13 cellular contexts compared by ENCODE assay signal in genomic region chr1:84700065-84700464, GRCh38. TPM values are rescaled to one million over a fixed set of nuclear protein-coding genes. Genes with fewer than 3 reads are reported as not detected.
DNase-seq lines count a peak whose midpoint lies in the region; ATAC-seq, FAIRE-seq and TF ChIP-seq lines count a peak whose summit lies in the region.
"Had no signal": no experiment of that assay in that cellular context is flagged by ENCODE, and none has a peak within 500 bp of the region (broad histone marks: within the 10 kb centered on the region; RNA-seq: fewer than 3 reads in every experiment).

No MANE protein-coding gene starts in this region.

- H3K27me3 ChIP-seq in right lobe of liver: no peaks in the 10 kb centered on the region
- H3K27me3 ChIP-seq in HepG2 (ENCODE audit: control insufficient read depth in 1 of 2, insufficient read depth in 2 of 2, low read length in 2 of 2): no peaks in the 10 kb centered on the region
- no peaks in the 10 kb centered on the region for H3K27me3 ChIP-seq in tibial artery

- H3K9me3 ChIP-seq in right lobe of liver (no peaks in the 10 kb centered on the region), HepG2 (ENCODE audit: low read length) (no peaks in the 10 kb centered on the region), tibial artery (no peaks in the 10 kb centered on the region)
- H3K9me3 ChIP-seq: lower lobe of right lung had no signal

- CTCF ChIA-PET in HepG2 (lab: Yijun Ruan, JAX; ENCODE audit: low intra/inter-chr PET ratio, low total read pairs): no interaction called here

- WGBS in right lobe of liver (ENCODE audit: insufficient coverage, low coverage, low lambda C conversion rate, missing lambda C conversion rate): 45% methylated on average over 1 of the region's 1 CpG
- 0% methylated on average over 1 of the region's 1 CpG for WGBS in HepG2 (ENCODE audit: low lambda C conversion rate)

- intact Hi-C loops in right lobe of liver (cut with DNase I) (no loop called here), HepG2 (cut with micrococcal nuclease; ENCODE audit: unreplicated experiment) (no loop called here), tibial artery (cut with DNase I; ENCODE audit: low total_unique reads) (no loop called here)

- in situ Hi-C loops in HepG2 (cut with HindIII; ENCODE audit: extremely low pct_ligation_motif_present, low pct_unique_long_range_greater_than_20kb): no loop called here

- H3K27ac ChIP-seq in right lobe of liver: no peak overlapping the region
- no peak overlapping the region for H3K27ac ChIP-seq in HepG2 (ENCODE audit: extremely low read length, insufficient read depth, low read length)
- H3K27ac ChIP-seq in tibial artery: peak overlapping the region in 1 of 2 donors; percentile 71
- H3K27ac ChIP-seq: lower lobe of right lung had no signal

- no peak for DNase-seq in right lobe of liver
- no peak for DNase-seq in HepG2 (ENCODE audit: low spot score)
- peak; percentile 64 for DNase-seq in SKM-1 treated with dmso at 0.1 percent for 144 hours (lab: John Stamatoyannopoulos, UW; ENCODE audit: unreplicated experiment)
- no peak for DNase-seq in tibial artery
- DNase-seq in epidermal melanocyte (ENCODE audit: insufficient read length, low spot score): no peak
- no peak for DNase-seq in D341Med (ENCODE audit: low spot score)
- no peak for DNase-seq in occipital lobe (lab: John Stamatoyannopoulos, UW)
- DNase-seq: amygdala; lower lobe of right lung; NCI-H69; stimulated activated CD4-positive, alpha-beta T cell treated with anti-CD3 and anti-CD28 coated beads, Interleukin-12 subunit alpha, Interleukin-12 subunit beta, amount 100 ng/mL, for 4 hours had no signal

- FAIRE-seq in HepG2 (lab: Jason Lieb, UNC): no peak

- H3K4me1 ChIP-seq in right lobe of liver (peaks cover 0 to 13% (median 5%) of the 10 kb centered on the region in 4 donors), HepG2 (ENCODE audit: insufficient read depth, low read length) (peaks cover 9% of the 10 kb centered on the region), tibial artery (peaks cover 0 to 39% (median 22%) of the 10 kb centered on the region in 4 donors)
- H3K4me1 ChIP-seq: lower lobe of right lung had no signal

- no peak overlapping the region for H3K9ac ChIP-seq in HepG2 (ENCODE audit: insufficient read depth, low read depth, low read length)

- TF ChIP-seq CTCF in right lobe of liver (IDR thresholded peaks at IDR 0.05) (no peak), HepG2 (CRISPR knock-in tag; IDR thresholded peaks at IDR 0.05) (no peak), tibial artery (IDR thresholded peaks at IDR 0.05) (no peak)

- H4K20me1 ChIP-seq in HepG2 (ENCODE audit: insufficient read depth, low read length): no peaks in the 10 kb centered on the region

- no peak for TF ChIP-seq POLR2A in right lobe of liver (IDR thresholded peaks at IDR 0.05)
- no peak for TF ChIP-seq POLR2A in HepG2 (IDR thresholded peaks at IDR 0.05; ENCODE audit: insufficient read depth in 1 of 2, low read depth in 2 of 2, low read length in 2 of 2)

- no peaks in the 10 kb centered on the region for H3K36me3 ChIP-seq in right lobe of liver
- no peaks in the 10 kb centered on the region for H3K36me3 ChIP-seq in HepG2 (replicated peaks in 1 of 2; ENCODE audit: control insufficient read depth in 1 of 2, insufficient read depth in 2 of 2, low read length in 2 of 2)
- H3K36me3 ChIP-seq in tibial artery: no peaks in the 10 kb centered on the region
- H3K36me3 ChIP-seq: lower lobe of right lung had no signal

- no peak for TF ChIP-seq RAD21 in HepG2 (CRISPR knock-in tag; IDR thresholded peaks at IDR 0.05)

- H2AFZ ChIP-seq in HepG2 (ENCODE audit: low read length): no peak overlapping the region

- TF ChIP-seq EP300 in HepG2 (IDR thresholded peaks at IDR 0.05; ENCODE audit: low read depth in 2 of 2, low read length in 2 of 2) (no peak), HepG2 (CRISPR knock-in tag; IDR thresholded peaks at IDR 0.05; ENCODE audit: borderline replicate concordance) (no peak)

- BruUV-seq in HepG2 (replicated peaks; lab: Mats Ljungman, UMichigan): no TSS peak

- H3K4me3 ChIP-seq in right lobe of liver (no peak overlapping the region), HepG2 (replicated peaks in 1 of 3; ENCODE audit: insufficient read depth in 1 of 3, low read depth in 2 of 3, low read length in 3 of 3) (no peak overlapping the region), tibial artery (no peak overlapping the region)
- H3K4me3 ChIP-seq: lower lobe of right lung had no signal

- H3K4me2 ChIP-seq in HepG2 (ENCODE audit: low read depth, low read length): no peak overlapping the region

- ATAC-seq in right lobe of liver (peak in 3 of 4 donors; percentile 39 to 46 (median 42)), HepG2 (no peak), HG03354 (IDR thresholded peaks at IDR 0.05; ENCODE audit: poor library complexity, severe bottlenecking, unreplicated experiment) (peak; percentile 88)
- ATAC-seq: activated CD4-positive, CD25-positive, alpha-beta regulatory T cell treated with anti-CD3 and anti-CD28 coated beads, Interleukin-2, amount 50 U/mL, for 24 hours had no signal

- H3K79me2 ChIP-seq in HepG2 (ENCODE audit: insufficient read depth, low read length): no peaks in the 10 kb centered on the region

- POLR2A ChIA-PET in HepG2 (lab: Yijun Ruan, JAX): no interaction called here

TF ChIP-seq in HepG2, 621 proteins besides CTCF, POLR2A, EP300 and RAD21 (continues in another document):
- no peak for TF ChIP-seq KLF15 (CRISPR knock-in tag; IDR thresholded peaks at IDR 0.05; ENCODE audit: borderline replicate concordance)
- TF ChIP-seq NR2C2 (CRISPR knock-in tag; IDR thresholded peaks at IDR 0.05; ENCODE audit: borderline replicate concordance): no peak
- TF ChIP-seq ZNF205 (CRISPR knock-in tag; IDR thresholded peaks at IDR 0.05): no peak
- TF ChIP-seq, protein P1, sequence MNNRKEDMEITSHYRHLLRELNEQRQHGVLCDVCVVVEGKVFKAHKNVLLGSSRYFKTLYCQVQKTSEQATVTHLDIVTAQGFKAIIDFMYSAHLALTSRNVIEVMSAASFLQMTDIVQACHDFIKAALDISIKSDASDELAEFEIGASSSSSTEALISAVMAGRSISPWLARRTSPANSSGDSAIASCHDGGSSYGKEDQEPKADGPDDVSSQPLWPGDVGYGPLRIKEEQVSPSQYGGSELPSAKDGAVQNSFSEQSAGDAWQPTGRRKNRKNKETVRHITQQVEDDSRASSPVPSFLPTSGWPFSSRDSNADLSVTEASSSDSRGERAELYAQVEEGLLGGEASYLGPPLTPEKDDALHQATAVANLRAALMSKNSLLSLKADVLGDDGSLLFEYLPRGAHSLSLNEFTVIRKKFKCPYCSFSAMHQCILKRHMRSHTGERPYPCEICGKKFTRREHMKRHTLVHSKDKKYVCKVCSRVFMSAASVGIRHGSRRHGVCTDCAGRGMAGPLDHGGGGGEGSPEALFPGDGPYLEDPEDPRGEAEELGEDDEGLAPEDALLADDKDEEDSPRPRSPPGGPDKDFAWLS (CRISPR knock-in tag; IDR thresholded peaks at IDR 0.05; ENCODE audit: borderline replicate concordance): no peak
- no peak for TF ChIP-seq ZNF432 (CRISPR knock-in tag; IDR thresholded peaks at IDR 0.05; ENCODE audit: borderline replicate concordance)
- no peak for TF ChIP-seq ARID3A (IDR thresholded peaks at IDR 0.05; ENCODE audit: low read depth, low read length)

RNA-seq across cellular contexts. Expression of gene SSX2IP, which starts 9.8 kb away (rescaled TPM):
- total RNA-seq in right lobe of liver (10 to 100 TPM in 3 of 6 experiments, 1 to 10 TPM in 3; 5.0 to 16.1 (median 8.3) TPM), HepG2 (2016; rRNA removed; fragmentation: Illumina TruSeq; extraction: Trizol) (23.7 and 38.8 TPM in 2 replicates), occipital lobe (125 TPM)
- 8.9 and 12.6 TPM in 2 replicates for total RNA-seq in HepG2 (2016; cell fraction: cytosol; rRNA removed; fragmentation: Illumina TruSeq; extraction: Trizol; ENCODE audit: low read depth)
- total RNA-seq in HepG2 (2016; cell fraction: insoluble cytoplasmic fraction; rRNA removed; fragmentation: Illumina TruSeq; extraction: Trizol): 26.0 and 37.5 TPM in 2 replicates
- 23.1 and 27.8 TPM in 2 replicates for total RNA-seq in HepG2 (2016; cell fraction: membrane; rRNA removed; fragmentation: Illumina TruSeq; extraction: Trizol)
- total RNA-seq in HepG2 (2016; cell fraction: nucleus; rRNA removed; fragmentation: Illumina TruSeq; extraction: Trizol): 22.3 and 24.0 TPM in 2 replicates
- polyA plus RNA-seq in HepG2 (2011; rRNA removed): 2.7 and 2.8 TPM in 2 replicates
- 0.79 and 1.5 TPM in 2 replicates for polyA plus RNA-seq in HepG2 (2011; cell fraction: cytosol; rRNA removed)
- polyA plus RNA-seq in HepG2 (2011; cell fraction: nucleus; rRNA removed): 1.7 TPM in 2 replicates
- 3.7 and 4.6 TPM in 2 replicates for polyA plus RNA-seq in HepG2 (2012)
- 5.2 and 5.4 TPM in 2 replicates for polyA plus RNA-seq in HepG2 (2016; cell fraction: cytosol; fragmentation: Illumina TruSeq; extraction: Trizol; ENCODE audit: low read depth)
- polyA plus RNA-seq in HepG2 (2016; cell fraction: insoluble cytoplasmic fraction; fragmentation: Illumina TruSeq; extraction: Trizol; ENCODE audit: low read depth): 27.8 and 30.8 TPM in 2 replicates
- polyA plus RNA-seq in HepG2 (2016; cell fraction: membrane; fragmentation: Illumina TruSeq; extraction: Trizol; ENCODE audit: low read depth): 10.5 and 11.2 TPM in 2 replicates
- 22.1 and 22.9 TPM in 2 replicates for polyA plus RNA-seq in HepG2 (2016; cell fraction: nucleus; fragmentation: Illumina TruSeq; extraction: Trizol; ENCODE audit: insufficient read depth, low read depth)
- 2.6 and 8.4 TPM in 2 replicates for polyA minus RNA-seq in HepG2 (2011; rRNA and poly(A)+ RNA removed; ENCODE audit: low replicate concordance)
- 3.6 and 4.1 TPM in 2 replicates for polyA minus RNA-seq in HepG2 (2011; cell fraction: cytosol; rRNA and poly(A)+ RNA removed)
- 11.7 and 12.5 TPM in 2 replicates for polyA minus RNA-seq in HepG2 (2011; cell fraction: nucleus; rRNA and poly(A)+ RNA removed)
